In the genomic region with DNA sequence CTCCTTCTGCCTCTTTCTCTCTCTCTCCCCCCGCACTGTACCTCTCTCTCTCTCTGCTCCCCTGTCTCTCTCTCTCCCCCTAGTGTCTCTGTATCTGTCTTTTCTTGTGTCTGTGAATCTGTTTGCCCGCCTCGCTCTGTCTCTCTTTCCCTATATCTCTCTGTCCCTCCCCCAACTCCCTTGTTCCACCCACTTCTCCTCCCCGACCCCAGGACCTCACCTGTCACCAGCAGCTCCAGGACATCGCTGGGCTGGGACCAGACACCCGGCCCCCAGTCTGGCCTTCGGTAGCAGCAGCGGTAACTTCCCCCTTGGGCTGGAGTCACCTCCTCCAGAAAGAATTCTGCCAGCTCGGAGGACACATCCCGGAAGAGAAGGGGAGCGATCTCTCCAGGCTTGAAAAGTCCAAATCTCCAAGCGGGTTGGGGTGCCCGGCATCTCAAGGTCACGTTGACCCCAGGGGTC, we compare ENCODE assay signal across 8 cellular contexts. TPM values are rescaled to one million over a fixed set of nuclear protein-coding genes. Genes with fewer than 3 reads are reported as not detected.
DNase-seq lines count a peak whose midpoint lies in the region; ATAC-seq lines count a peak whose summit lies in the region.

No MANE protein-coding gene starts in this region.

- H3K18ac ChIP-seq in mesenchymal stem cell (ENCODE audit: low read depth in 1 of 2, low read length in 2 of 2), result no peak overlapping the region

- no peak overlapping the region for H2BK15ac ChIP-seq in mesenchymal stem cell (ENCODE audit: low read depth, poor library complexity, severe bottlenecking)

- H3K36me3 ChIP-seq in mesenchymal stem cell (ENCODE audit: control insufficient read depth in 1 of 2, insufficient read depth in 2 of 2, low read depth in 1 of 2, low read length in 2 of 2), result no peaks in the 10 kb centered on the region

- WGBS in mesenchymal stem cell, result 12% methylated on average over 14 of the region's 14 CpGs

- H4K8ac ChIP-seq in mesenchymal stem cell (ENCODE audit: low read length), result peak overlapping the region; percentile 77

- H3K14ac ChIP-seq in mesenchymal stem cell (ENCODE audit: low read length in 2 of 2), result no peak overlapping the region

- H3K4me1 Mint-ChIP-seq in central memory CD8-positive, alpha-beta T cell, result peaks cover 17% of the 10 kb centered on the region

- no peak for ATAC-seq in central memory CD8-positive, alpha-beta T cell (replicated peaks; ENCODE audit: extremely low read depth, poor library complexity, severe bottlenecking)
- no peak for ATAC-seq in GM21717 (IDR thresholded peaks at IDR 0.05; ENCODE audit: unreplicated experiment)
- no peak for ATAC-seq in GM21381 (IDR thresholded peaks at IDR 0.05; ENCODE audit: unreplicated experiment)

- no peak overlapping the region for H2BK5ac ChIP-seq in mesenchymal stem cell (ENCODE audit: low read depth, low read length, poor library complexity, severe bottlenecking)

- DNase-seq in GF-D8 (lab: John Stamatoyannopoulos, UW), result peak; percentile 35
- DNase-seq in NOMO-1 treated with DMSO at 0.1 percent for 48 hours (lab: John Stamatoyannopoulos, UW; ENCODE audit: unreplicated experiment), result peak; percentile 59
- DNase-seq in central memory CD8-positive, alpha-beta T cell (ENCODE audit: low spot score in 2 of 2), result no peak
- DNase-seq in mesenchymal stem cell, result peak; percentile 47
- no peak for DNase-seq in NCI-H2196 (lab: John Stamatoyannopoulos, UW; ENCODE audit: unreplicated experiment)
- DNase-seq in NCI-H2029 (lab: John Stamatoyannopoulos, UW), result no peak

- H2BK12ac ChIP-seq in mesenchymal stem cell (ENCODE audit: low read length in 2 of 2), result no peak overlapping the region

- H3K9ac ChIP-seq in mesenchymal stem cell (ENCODE audit: low read length), result peak overlapping the region; percentile 85

- peak overlapping the region in 1 of 2 experiments; percentile 54 for H3K4ac ChIP-seq in mesenchymal stem cell (ENCODE audit: low read depth in 1 of 2, low read length in 2 of 2)

- peak overlapping the region; percentile 96 for H3K27ac Mint-ChIP-seq in central memory CD8-positive, alpha-beta T cell (ENCODE audit: low read depth)

- peak overlapping the region; percentile 30 for H2AFZ ChIP-seq in mesenchymal stem cell (ENCODE audit: low read depth, low read length)

- peak overlapping the region; percentile 79 for H3K4me3 Mint-ChIP-seq in central memory CD8-positive, alpha-beta T cell

- H3K23ac ChIP-seq in mesenchymal stem cell (ENCODE audit: low read length in 2 of 2), result no peak overlapping the region

- H3K27ac ChIP-seq in mesenchymal stem cell (ENCODE audit: low read length, poor library complexity, severe bottlenecking), result no peak overlapping the region

- no peaks in the 10 kb centered on the region for H3K27me3 Mint-ChIP-seq in central memory CD8-positive, alpha-beta T cell

- H3K4me2 ChIP-seq in mesenchymal stem cell (ENCODE audit: low read length, poor library complexity, severe bottlenecking), result peak overlapping the region; percentile 66

- H3K9me3 Mint-ChIP-seq in central memory CD8-positive, alpha-beta T cell, result no peaks in the 10 kb centered on the region

- H3K79me1 ChIP-seq in mesenchymal stem cell (replicated peaks; ENCODE audit: low read length, poor library complexity, severe bottlenecking), result no peaks in the 10 kb centered on the region

- no peak overlapping the region for H2BK120ac ChIP-seq in mesenchymal stem cell (ENCODE audit: low read depth, low read length)

- H4K91ac ChIP-seq in mesenchymal stem cell (ENCODE audit: low read length), result no peak overlapping the region

- H3K27me3 ChIP-seq in mesenchymal stem cell (ENCODE audit: control insufficient read depth in 1 of 2, insufficient read depth in 1 of 2, low read length in 2 of 2), result peaks cover 0 to 12% of the 10 kb centered on the region in 2 experiments

- H2AK5ac ChIP-seq in mesenchymal stem cell (ENCODE audit: low read length, severe bottlenecking), result no peak overlapping the region

- H3K4me3 ChIP-seq in mesenchymal stem cell (ENCODE audit: insufficient read depth in 1 of 2, low read depth in 1 of 2, low read length in 2 of 2), result peak overlapping the region in 1 of 2 experiments; percentile 77

- peaks cover 16% of the 10 kb centered on the region for H3K36me3 Mint-ChIP-seq in central memory CD8-positive, alpha-beta T cell (ENCODE audit: insufficient read depth)

- peaks cover 6% of the 10 kb centered on the region for H3K4me1 ChIP-seq in mesenchymal stem cell (ENCODE audit: control insufficient read depth, insufficient read depth, low read depth, low read length)

- H3K9me3 ChIP-seq in mesenchymal stem cell (ENCODE audit: control insufficient read depth, low read length), result peaks cover 4% of the 10 kb centered on the region

RNA-seq across cellular contexts. Expression of a gene that starts 3.9 kb away (rescaled TPM):
- polyA plus RNA-seq in mesenchymal stem cell (2013, experiment 1 of 2), result 0.12 TPM
- 0.10 TPM for polyA plus RNA-seq in mesenchymal stem cell (2013, experiment 2 of 2)

RNA-seq across cellular contexts. Expression of a gene that starts 6.0 kb away (rescaled TPM):
- 585 TPM for polyA plus RNA-seq in mesenchymal stem cell (2013, experiment 1 of 2)
- 591 TPM for polyA plus RNA-seq in mesenchymal stem cell (2013, experiment 2 of 2)

RNA-seq across cellular contexts. Expression of a gene that starts 15.5 kb away (rescaled TPM):
- polyA plus RNA-seq in mesenchymal stem cell (2013, experiment 1 of 2), result not detected
- not detected for polyA plus RNA-seq in mesenchymal stem cell (2013, experiment 2 of 2)

RNA-seq across cellular contexts. Expression of a gene that starts 18.8 kb away (rescaled TPM):
- polyA plus RNA-seq in mesenchymal stem cell (2013, experiment 1 of 2), result 11.8 TPM
- 11.8 TPM for polyA plus RNA-seq in mesenchymal stem cell (2013, experiment 2 of 2)

RNA-seq across cellular contexts. Expression of a gene that starts 18.9 kb away (rescaled TPM):
- polyA plus RNA-seq in mesenchymal stem cell (2013, experiment 1 of 2), result 50.1 TPM
- polyA plus RNA-seq in mesenchymal stem cell (2013, experiment 2 of 2), result 49.7 TPM

Comparison
In these comparisons a context has a peak if more than half of its experiments do, and no peak if none do; other contexts are left out.
1. DNase-seq: peak in GF-D8 (single experiment), NOMO-1 treated with DMSO at 0.1 percent for 48 hours (single experiment) and mesenchymal stem cell (single experiment); none in central memory CD8-positive, alpha-beta T cell (0 of 2), NCI-H2196 (single experiment) and NCI-H2029 (single experiment).